In the genomic region with DNA sequence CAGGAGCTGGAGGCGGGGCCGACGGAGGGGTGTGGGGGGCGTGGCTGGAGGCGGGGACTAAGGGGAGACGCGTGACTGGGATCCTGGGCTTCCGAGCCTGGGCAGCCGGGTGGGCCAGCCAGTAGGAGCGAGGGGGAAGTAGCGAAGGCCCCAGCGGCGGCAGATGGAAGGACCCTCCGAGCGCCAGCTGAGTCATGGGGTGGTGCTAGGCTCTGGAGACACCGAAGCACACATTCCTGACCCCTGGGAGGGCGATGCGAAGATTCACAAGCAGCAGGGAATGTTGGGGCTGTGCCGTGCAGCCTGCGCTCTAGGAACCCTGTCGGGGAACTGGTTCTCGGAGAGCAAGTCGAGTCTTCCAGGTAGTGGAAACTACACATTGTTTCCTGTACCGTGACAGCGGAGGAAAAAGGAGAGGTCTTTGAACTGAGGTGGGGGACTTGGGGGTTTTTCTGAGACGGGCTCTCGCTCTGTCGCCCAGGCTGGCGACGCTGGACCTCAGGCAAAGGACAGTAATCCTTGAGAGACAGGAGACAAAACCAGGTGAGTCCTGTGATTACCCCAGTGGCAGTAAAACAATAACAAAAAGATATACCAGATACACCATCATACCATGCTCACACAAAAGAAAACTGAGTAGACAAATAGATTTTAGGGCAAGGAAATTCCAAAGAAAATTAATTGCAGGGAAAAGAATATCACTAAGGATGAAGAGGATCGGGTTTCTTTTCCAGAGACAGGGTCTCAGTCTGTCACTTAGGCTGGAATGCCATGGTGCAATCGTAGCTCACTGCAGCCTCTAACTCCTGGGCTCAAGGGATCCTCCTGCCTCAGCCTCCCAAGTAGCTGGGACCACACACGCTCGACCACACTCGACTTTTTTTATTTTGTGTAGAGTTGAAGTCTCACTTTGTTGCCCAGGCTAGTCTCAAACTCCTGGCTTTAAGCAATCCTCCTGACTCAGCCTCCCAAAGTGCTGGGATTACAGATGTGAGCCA, we compare ENCODE assay signal across 8 cellular contexts. TPM values are rescaled to one million over a fixed set of nuclear protein-coding genes. Genes with fewer than 3 reads are reported as not detected.
A peak's percentile ranks its signal among the peaks of the same experiment; 100 is the strongest.
DNase-seq lines count a peak whose midpoint lies in the region; ATAC-seq and TF ChIP-seq lines count a peak whose summit lies in the region.

No MANE protein-coding gene starts in this region.

- peaks cover 9% of the 10 kb centered on the region for H3K27me3 Mint-ChIP-seq in neural progenitor cell (ENCODE audit: insufficient read depth, low read depth)

- no peak overlapping the region for H3K9ac ChIP-seq in neural progenitor cell

- H4K20me1 ChIP-seq in neural progenitor cell (ENCODE audit: low read depth), result peaks cover 37% of the 10 kb centered on the region

- 11% methylated on average over 35 of the region's 35 CpGs for WGBS in ectodermal cell, 2 experiments

- H3K36me3 Mint-ChIP-seq in neural progenitor cell, result peaks cover 10% of the 10 kb centered on the region

- H3K9me3 Mint-ChIP-seq in neural progenitor cell, result no peaks in the 10 kb centered on the region

- H3K4me1 ChIP-seq in cardiac muscle cell (ENCODE audit: low read depth), result peaks cover 19% of the 10 kb centered on the region
- H3K4me1 ChIP-seq in ectodermal cell (ENCODE audit: control insufficient read depth, insufficient read depth, low read length), result peaks cover 10% of the 10 kb centered on the region
- peaks cover 6% of the 10 kb centered on the region for H3K4me1 ChIP-seq in neural progenitor cell

- H3K27ac ChIP-seq in cardiac muscle cell (peak overlapping the region; percentile 97), ectodermal cell (ENCODE audit: insufficient read depth, low read depth, low read length, poor library complexity, severe bottlenecking) (peak overlapping the region; percentile 78), neural progenitor cell (peak overlapping the region; percentile 84)

- DNase-seq in cardiac muscle cell (ENCODE audit: low read depth in 1 of 2, low spot score in 1 of 2), result no peak
- no peak for DNase-seq in Right ventricle myocardium superior
- peak; percentile 100 for DNase-seq in NOMO-1 treated with DMSO at 0.1 percent for 48 hours (lab: John Stamatoyannopoulos, UW; ENCODE audit: unreplicated experiment)
- peak; percentile 41 for DNase-seq in neural progenitor cell (ENCODE audit: low spot score)
- no peak for DNase-seq in NCI-H1048 (lab: John Stamatoyannopoulos, UW)
- no peak for DNase-seq in DMS79 treated with DMSO at 0.1 percent for 48 hours (lab: John Stamatoyannopoulos, UW)

- H3K27ac Mint-ChIP-seq in neural progenitor cell, result peak overlapping the region; percentile 89

- H3F3A ChIP-seq in neural progenitor cell (ENCODE audit: low read depth), result peaks cover 25% of the 10 kb centered on the region

- intact Hi-C loops in Right ventricle myocardium superior (cut with DNase I), result loop anchor here (10.0 kb wide), 1 partner anchor 63 kb away; no protein-coding TSS in a partner anchor

- H3K4me3 Mint-ChIP-seq in neural progenitor cell, result peak overlapping the region; percentile 93

- H2AFZ ChIP-seq in neural progenitor cell (replicated peaks), result peak overlapping the region; percentile 83

- peak overlapping the region; percentile 42 for H3K4me3 ChIP-seq in cardiac muscle cell
- H3K4me3 ChIP-seq in ectodermal cell (ENCODE audit: insufficient read depth, low read depth, low read length), result peak overlapping the region; percentile 42
- H3K4me3 ChIP-seq in neural progenitor cell, result peak overlapping the region; percentile 56

- peak overlapping the region; percentile 79 for H3K4me2 ChIP-seq in neural progenitor cell

- H3K9me3 ChIP-seq in cardiac muscle cell (ENCODE audit: low read depth), result no peaks in the 10 kb centered on the region
- H3K9me3 ChIP-seq in ectodermal cell (ENCODE audit: control insufficient read depth, low read length), result no peaks in the 10 kb centered on the region
- H3K9me3 ChIP-seq in neural progenitor cell (ENCODE audit: low read depth), result no peaks in the 10 kb centered on the region

- H3K79me2 ChIP-seq in neural progenitor cell (ENCODE audit: low read depth), result peaks cover 38% of the 10 kb centered on the region

- H3K27me3 ChIP-seq in cardiac muscle cell (no peaks in the 10 kb centered on the region), ectodermal cell (ENCODE audit: control insufficient read depth, insufficient read depth, low read length, poor library complexity, severe bottlenecking) (no peaks in the 10 kb centered on the region), neural progenitor cell (no peaks in the 10 kb centered on the region)

- H3K36me3 ChIP-seq in cardiac muscle cell, result no peaks in the 10 kb centered on the region
- no peaks in the 10 kb centered on the region for H3K36me3 ChIP-seq in ectodermal cell (ENCODE audit: control insufficient read depth, insufficient read depth, low read length)
- no peaks in the 10 kb centered on the region for H3K36me3 ChIP-seq in neural progenitor cell

- TF ChIP-seq CTCF in cardiac muscle cell (IDR thresholded peaks at IDR 0.05; ENCODE audit: low read depth, low read length), result peak; percentile 9
- TF ChIP-seq CTCF in neural progenitor cell (IDR thresholded peaks at IDR 0.05), result peak; percentile 26

- ATAC-seq in Right ventricle myocardium superior (ENCODE audit: poor library complexity), result no peak
- peak; percentile 49 for ATAC-seq in HG02870 (IDR thresholded peaks at IDR 0.05; ENCODE audit: unreplicated experiment)

- H3K4me1 Mint-ChIP-seq in neural progenitor cell, result peaks cover 19% of the 10 kb centered on the region

RNA-seq across cellular contexts. Expression of a gene that starts 0.8 kb away (rescaled TPM):
- total RNA-seq in cardiac muscle cell (82.3 and 97.6 TPM in 2 replicates), Right ventricle myocardium superior (145 TPM), neural progenitor cell (ENCODE audit: low replicate concordance) (38.9 and 51.7 TPM in 2 replicates)
- 83.5 and 92.3 TPM in 2 replicates for polyA plus RNA-seq in cardiac muscle cell
- polyA plus RNA-seq in ectodermal cell (2013, experiment 1 of 4), result 40.8 TPM
- polyA plus RNA-seq in ectodermal cell (2013, experiment 2 of 4), result 38.1 TPM
- 28.2 TPM for polyA plus RNA-seq in ectodermal cell (2013, experiment 3 of 4)
- 30.2 TPM for polyA plus RNA-seq in ectodermal cell (2013, experiment 4 of 4)

RNA-seq across cellular contexts. Expression of a gene that starts 29.9 kb away (rescaled TPM):
- total RNA-seq in cardiac muscle cell, result 3.7 and 7.0 TPM in 2 replicates
- 0.76 and 1.8 TPM in 2 replicates for polyA plus RNA-seq in cardiac muscle cell
- total RNA-seq in Right ventricle myocardium superior, result 1.2 TPM
- polyA plus RNA-seq in ectodermal cell (2013, experiment 1 of 4), result 12.0 TPM
- 11.5 TPM for polyA plus RNA-seq in ectodermal cell (2013, experiment 2 of 4)
- polyA plus RNA-seq in ectodermal cell (2013, experiment 3 of 4), result 10.8 TPM
- 8.4 TPM for polyA plus RNA-seq in ectodermal cell (2013, experiment 4 of 4)
- 12.0 and 14.2 TPM in 2 replicates for total RNA-seq in neural progenitor cell (ENCODE audit: low replicate concordance)

Comparison
In these comparisons a context has a peak if more than half of its experiments do, and no peak if none do; other contexts are left out.
1. DNase-seq: peak in NOMO-1 treated with DMSO at 0.1 percent for 48 hours (single experiment) and neural progenitor cell (single experiment); none in cardiac muscle cell (0 of 2), Right ventricle myocardium superior (single experiment), NCI-H1048 (single experiment) and DMS79 treated with DMSO at 0.1 percent for 48 hours (single experiment).
2. Peak in every context shown above with its lines, with median percentiles within 50 percentile points of each other: H3K27ac ChIP-seq and H3K4me3 ChIP-seq.